10 cellular contexts compared by ENCODE assay signal in the genomic region with DNA sequence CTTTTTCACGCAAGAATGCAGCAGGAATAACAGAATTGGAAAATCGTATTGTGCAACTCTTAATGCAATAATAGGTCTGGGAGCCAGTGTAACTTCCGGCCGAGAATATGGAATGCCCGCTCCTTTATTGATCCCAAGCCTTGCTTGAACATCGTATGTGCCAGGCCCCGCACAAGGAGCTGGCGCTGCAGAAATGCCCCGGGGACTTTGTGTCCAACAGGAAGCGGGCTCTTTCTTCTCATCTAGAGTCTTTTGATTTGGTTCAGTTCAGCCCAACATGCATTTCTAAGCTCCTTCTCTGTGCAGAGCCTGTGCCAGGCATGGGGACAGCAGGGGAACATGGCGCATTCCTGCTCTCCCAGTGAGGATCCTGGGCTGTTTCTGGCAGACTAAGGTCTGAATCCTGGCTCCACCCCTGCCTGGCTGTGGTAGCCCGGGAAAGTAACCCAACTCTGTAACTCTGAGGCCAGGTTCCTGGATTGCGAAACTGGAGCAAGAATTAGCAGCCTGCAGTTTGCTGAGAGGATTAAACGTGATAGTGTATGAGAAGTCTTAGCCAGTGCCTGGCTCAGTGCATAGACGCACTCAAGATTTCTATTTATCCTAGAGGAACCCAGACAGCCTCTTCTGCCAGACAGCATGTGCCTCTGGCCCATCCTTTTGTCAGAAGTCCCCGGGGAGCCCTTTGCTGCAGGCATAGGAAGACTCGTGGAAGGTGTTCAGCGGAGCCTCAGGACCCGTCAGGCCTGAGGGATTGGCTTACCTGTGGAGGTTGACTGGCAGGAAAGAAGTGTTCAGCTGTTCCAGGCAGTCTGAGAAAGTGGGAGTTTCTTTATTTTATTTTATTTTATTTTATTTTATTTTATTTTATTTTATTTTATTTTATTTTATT. TPM values are rescaled to one million over a fixed set of nuclear protein-coding genes. Genes with fewer than 3 reads are reported as not detected.
DNase-seq lines count a peak whose midpoint lies in the region; ATAC-seq, FAIRE-seq and TF ChIP-seq lines count a peak whose summit lies in the region.
"Had no signal": no experiment of that assay in that cellular context is flagged by ENCODE, and none has a peak within 500 bp of the region (broad histone marks: within the 10 kb centered on the region; RNA-seq: fewer than 3 reads in every experiment).

No MANE protein-coding gene starts in this region.

- no peaks in the 10 kb centered on the region for H3K36me3 ChIP-seq in BLaER1 treated with 17β-estradiol and CSF1 and Interleukin-3, amounts not matched to agents 10 nM and 100 nM
- no peaks in the 10 kb centered on the region for H3K36me3 ChIP-seq in H1 (ENCODE audit: control insufficient read depth in 2 of 4, insufficient read depth in 4 of 4, low read length in 3 of 4)

- peak overlapping the region in 10 of 11 experiments; percentile 7 to 74 (median 58); a peak in 17 of 22 replicates for H3K4me2 ChIP-seq in BLaER1 treated with 17β-estradiol and CSF1 and Interleukin-3, amounts not matched to agents 10 nM and 100 nM
- no peak overlapping the region; a peak in 1 of 4 replicates for H3K4me2 ChIP-seq in H1 (ENCODE audit: insufficient read depth in 1 of 2, low read depth in 2 of 2, low read length in 2 of 2)

- no peaks in the 10 kb centered on the region for H3K27me3 Mint-ChIP-seq in stimulated activated memory B cell treated with anti-CD40 and anti-IgM and Interleukin-4, amounts not matched to agents 10 μg/mL and 1 μg/mL and 100 μg/mL, for 72 hours
- no peaks in the 10 kb centered on the region for H3K27me3 Mint-ChIP-seq in stimulated activated naive B cell treated with anti-CD40 and anti-IgM and Interleukin-4, amounts not matched to agents 10 μg/mL and 1 μg/mL and 100 μg/mL, for 72 hours
- H3K27me3 Mint-ChIP-seq in natural killer cell treated with Interleukin-12 subunit alpha and Interleukin-12 subunit beta and Interleukin-15 and Interleukin-18, amount 100 ng/mL, for 72 hours = no peaks in the 10 kb centered on the region

- H3K4me1 ChIP-seq in BLaER1 treated with 17β-estradiol and CSF1 and Interleukin-3, amounts not matched to agents 10 nM and 100 nM = peaks cover 0 to 29% (median 16%) of the 10 kb centered on the region in 10 experiments; a peak in 18 of 20 replicates
- H3K4me1 ChIP-seq in H1 (replicated peaks in 1 of 4; ENCODE audit: control insufficient read depth in 3 of 4, insufficient read depth in 4 of 4, low read length in 3 of 4) = no peaks in the 10 kb centered on the region; a peak in 2 of 7 replicates

- H3K14ac ChIP-seq in H1 (ENCODE audit: insufficient read length) = no peak overlapping the region

- in situ Hi-C loops in G401 (cut with HindIII; ENCODE audit: low sequenced_read_pairs) = no loop called here

- H3K9me3 Mint-ChIP-seq in stimulated activated memory B cell treated with anti-CD40 and anti-IgM and Interleukin-4, amounts not matched to agents 10 μg/mL and 1 μg/mL and 100 μg/mL, for 72 hours = no peaks in the 10 kb centered on the region
- H3K9me3 Mint-ChIP-seq in stimulated activated naive B cell treated with anti-CD40 and anti-IgM and Interleukin-4, amounts not matched to agents 10 μg/mL and 1 μg/mL and 100 μg/mL, for 72 hours = no peaks in the 10 kb centered on the region
- no peaks in the 10 kb centered on the region for H3K9me3 Mint-ChIP-seq in natural killer cell treated with Interleukin-12 subunit alpha and Interleukin-12 subunit beta and Interleukin-15 and Interleukin-18, amount 100 ng/mL, for 72 hours
- H3K9me3 Mint-ChIP-seq: central memory CD8-positive, alpha-beta T cell had no signal

- no peak for TF ChIP-seq EP300 in H1 (IDR thresholded peaks at IDR 0.05; ENCODE audit: borderline replicate concordance in 1 of 2, low read depth in 2 of 2, low read length in 2 of 2)

- no peak for TF ChIP-seq RAD21 in H1 (IDR thresholded peaks at IDR 0.05 in 1 of 2, conservative IDR thresholded peaks at IDR 0.05 in 1 of 2; ENCODE audit: low read depth in 2 of 2, low read length in 2 of 2)

- H4K91ac ChIP-seq in H1 (replicated peaks; ENCODE audit: insufficient read length, low read length) = no peak overlapping the region

- H3K27ac ChIP-seq in BLaER1 treated with 17β-estradiol and CSF1 and Interleukin-3, amounts not matched to agents 10 nM and 100 nM = no peak overlapping the region
- H3K27ac ChIP-seq in H1 (ENCODE audit: low read depth, low read length) = no peak overlapping the region

- H3K9me3 ChIP-seq in BLaER1 treated with 17β-estradiol and CSF1 and Interleukin-3, amounts not matched to agents 10 nM and 100 nM (replicated peaks in 1 of 11) = no peaks in the 10 kb centered on the region
- H3K9me3 ChIP-seq in H1 (ENCODE audit: insufficient read depth in 2 of 2, low read depth in 1 of 2, low read length in 1 of 2) = no peaks in the 10 kb centered on the region

- no peaks in the 10 kb centered on the region for H3K79me2 ChIP-seq in H1 (ENCODE audit: control insufficient read depth in 1 of 2, insufficient read depth in 2 of 2, low read length in 2 of 2)

- no peak overlapping the region for H2AK5ac ChIP-seq in H1 (ENCODE audit: low read depth, low read length)

- no peaks in the 10 kb centered on the region for H3K27me3 ChIP-seq in BLaER1 treated with 17β-estradiol and CSF1 and Interleukin-3, amounts not matched to agents 10 nM and 100 nM
- H3K27me3 ChIP-seq in H1 (replicated peaks in 1 of 4; ENCODE audit: control insufficient read depth in 3 of 4, extremely low read depth in 1 of 4, insufficient read depth in 3 of 4, low read length in 3 of 4) = no peaks in the 10 kb centered on the region

- H3K4me1 Mint-ChIP-seq in stimulated activated memory B cell treated with anti-CD40 and anti-IgM and Interleukin-4, amounts not matched to agents 10 μg/mL and 1 μg/mL and 100 μg/mL, for 72 hours = no peaks in the 10 kb centered on the region
- no peaks in the 10 kb centered on the region for H3K4me1 Mint-ChIP-seq in stimulated activated naive B cell treated with anti-CD40 and anti-IgM and Interleukin-4, amounts not matched to agents 10 μg/mL and 1 μg/mL and 100 μg/mL, for 72 hours
- H3K4me1 Mint-ChIP-seq in natural killer cell treated with Interleukin-12 subunit alpha and Interleukin-12 subunit beta and Interleukin-15 and Interleukin-18, amount 100 ng/mL, for 72 hours (ENCODE audit: low read depth in 2 of 2) = peaks cover 0 to 4% of the 10 kb centered on the region in 2 donors
- H3K4me1 Mint-ChIP-seq: central memory CD8-positive, alpha-beta T cell had no signal

- 0 out of 2 replicates have a peak overlapping the region, but pooled peaks have one; percentile 15 for H2AFZ ChIP-seq in H1 (ENCODE audit: low read length)

- no peak for TF ChIP-seq POLR2A in H1 (IDR thresholded peaks at IDR 0.05; ENCODE audit: control extremely low read depth in 1 of 2, low read depth in 2 of 2, low read length in 2 of 2)

- H2BK12ac ChIP-seq in H1 (ENCODE audit: low read depth, low read length) = no peak overlapping the region

- H3K4me3 Mint-ChIP-seq in stimulated activated memory B cell treated with anti-CD40 and anti-IgM and Interleukin-4, amounts not matched to agents 10 μg/mL and 1 μg/mL and 100 μg/mL, for 72 hours = no peak overlapping the region
- H3K4me3 Mint-ChIP-seq in stimulated activated naive B cell treated with anti-CD40 and anti-IgM and Interleukin-4, amounts not matched to agents 10 μg/mL and 1 μg/mL and 100 μg/mL, for 72 hours = no peak overlapping the region
- no peak overlapping the region for H3K4me3 Mint-ChIP-seq in natural killer cell treated with Interleukin-12 subunit alpha and Interleukin-12 subunit beta and Interleukin-15 and Interleukin-18, amount 100 ng/mL, for 72 hours
- H3K4me3 Mint-ChIP-seq: central memory CD8-positive, alpha-beta T cell had no signal

- H3K9ac ChIP-seq in BLaER1 treated with 17β-estradiol and CSF1 and Interleukin-3, amounts not matched to agents 10 nM and 100 nM = peak overlapping the region in 2 of 11 experiments; percentile 5 to 24; a peak in 1 of 22 replicates
- H3K9ac ChIP-seq in H1 (replicated peaks in 1 of 4; ENCODE audit: extremely low read depth in 1 of 4, low read depth in 3 of 4, low read length in 3 of 4) = no peak overlapping the region

- no peak overlapping the region for H3K56ac ChIP-seq in H1 (replicated peaks; ENCODE audit: insufficient read length, low read depth, low read length)

- no peak overlapping the region for H3K23ac ChIP-seq in H1 (ENCODE audit: insufficient read length)

- H3K23me2 ChIP-seq in H1 (ENCODE audit: low read depth, low read length) = no peaks in the 10 kb centered on the region; the same call in 1 of the 2 replicates

- H3K18ac ChIP-seq in H1 (ENCODE audit: extremely low read depth, low read length) = no peak overlapping the region

- H2BK20ac ChIP-seq in H1 (ENCODE audit: low read length) = 0 out of 2 replicates have a peak overlapping the region, but pooled peaks have one; percentile 3

- H4K20me1 ChIP-seq in BLaER1 treated with 17β-estradiol and CSF1 and Interleukin-3, amounts not matched to agents 10 nM and 100 nM = no peaks in the 10 kb centered on the region
- no peaks in the 10 kb centered on the region for H4K20me1 ChIP-seq in H1 (replicated peaks in 1 of 2; ENCODE audit: control insufficient read depth in 1 of 2, insufficient read depth in 2 of 2, low read length in 2 of 2)

- no peak overlapping the region for H2BK5ac ChIP-seq in H1 (ENCODE audit: low read depth, low read length)

- POLR2A ChIA-PET in H1 (lab: Charles Lee; ENCODE audit: partially characterized antibody) = interaction anchor here (1.0 to 1.5 kb wide), 4 partner anchors 8 to 211 kb away, joined by 3 to 4 read pairs (median 4); no protein-coding TSS in a partner anchor

- no peak overlapping the region for H4K8ac ChIP-seq in H1 (ENCODE audit: extremely low read depth, insufficient read depth, low read length)

- no peak overlapping the region for H2BK120ac ChIP-seq in H1 (replicated peaks; ENCODE audit: low read depth, low read length)

- peak overlapping the region; percentile 88; the same call in 1 of the 2 replicates for H2BK15ac ChIP-seq in H1 (ENCODE audit: low read length)

- DNase-seq in NCI-H2107 (lab: John Stamatoyannopoulos, UW) (peak; percentile 32), H1 (ENCODE audit: low read depth in 1 of 2, low spot score in 2 of 2) (peak in 1 of 2 experiments; percentile 66), myocyte (ENCODE audit: low read depth) (peak; percentile 49), G401 (ENCODE audit: low spot score) (no peak)
- DNase-seq in stimulated activated naive B cell treated with anti-CD40 and anti-IgM and Interleukin-4, amounts not matched to agents 10 μg/mL and 1 μg/mL and 100 μg/mL, for 72 hours = no peak
- no peak for DNase-seq in natural killer cell treated with Interleukin-12 subunit alpha and Interleukin-12 subunit beta and Interleukin-15 and Interleukin-18, amount 100 ng/mL, for 72 hours (ENCODE audit: low spot score)
- DNase-seq: NCI-H1930 had no signal

- no peak for ATAC-seq in stimulated activated memory B cell treated with anti-CD40 and anti-IgM and Interleukin-4, amounts not matched to agents 10 μg/mL and 1 μg/mL and 100 μg/mL, for 72 hours
- ATAC-seq in stimulated activated naive B cell treated with anti-CD40 and anti-IgM and Interleukin-4, amounts not matched to agents 10 μg/mL and 1 μg/mL and 100 μg/mL, for 72 hours (replicated peaks) = no peak
- ATAC-seq in natural killer cell treated with Interleukin-12 subunit alpha and Interleukin-12 subunit beta and Interleukin-15 and Interleukin-18, amount 100 ng/mL, for 72 hours = no peak

- no peak overlapping the region for H3K27ac Mint-ChIP-seq in stimulated activated memory B cell treated with anti-CD40 and anti-IgM and Interleukin-4, amounts not matched to agents 10 μg/mL and 1 μg/mL and 100 μg/mL, for 72 hours
- H3K27ac Mint-ChIP-seq in stimulated activated naive B cell treated with anti-CD40 and anti-IgM and Interleukin-4, amounts not matched to agents 10 μg/mL and 1 μg/mL and 100 μg/mL, for 72 hours = no peak overlapping the region
- H3K27ac Mint-ChIP-seq in natural killer cell treated with Interleukin-12 subunit alpha and Interleukin-12 subunit beta and Interleukin-15 and Interleukin-18, amount 100 ng/mL, for 72 hours = no peak overlapping the region

- no peak overlapping the region for H3K4ac ChIP-seq in H1 (replicated peaks; ENCODE audit: insufficient read length, low read depth, low read length)

- no peak overlapping the region for H3K4me3 ChIP-seq in BLaER1 treated with 17β-estradiol and CSF1 and Interleukin-3, amounts not matched to agents 10 nM and 100 nM
- H3K4me3 ChIP-seq in H1 (ENCODE audit: extremely low read depth in 1 of 4, insufficient read depth in 2 of 4, low read depth in 3 of 4, low read length in 4 of 4) = no peak overlapping the region

- no peaks in the 10 kb centered on the region; the same call in 1 of the 2 replicates for H3K79me1 ChIP-seq in H1 (ENCODE audit: low read depth, low read length)

- CTCF ChIA-PET in H1 (lab: Charles Lee; ENCODE audit: partially characterized antibody) = interaction anchor here (0.7 to 2.8 kb wide), 12 partner anchors 9 to 33 kb away, joined by 3 to 16 read pairs (median 4); no protein-coding TSS in a partner anchor

- FAIRE-seq in H1 (lab: Jason Lieb, UNC) = peak; percentile 52

- WGBS in H1 (ENCODE audit: extremely low coverage in 1 of 2, insufficient coverage in 1 of 2, insufficient read length in 1 of 2, insufficient replicate concordance in 2 of 2, low coverage in 1 of 2, low lambda C conversion rate in 2 of 2, missing lambda C conversion rate in 1 of 2), 2 experiments = 76% methylated on average over 18 of the region's 19 CpGs; no CpG with 5 or more reads in 1 of the 2 experiments

- H3K36me3 Mint-ChIP-seq in stimulated activated memory B cell treated with anti-CD40 and anti-IgM and Interleukin-4, amounts not matched to agents 10 μg/mL and 1 μg/mL and 100 μg/mL, for 72 hours = no peaks in the 10 kb centered on the region
- no peaks in the 10 kb centered on the region for H3K36me3 Mint-ChIP-seq in stimulated activated naive B cell treated with anti-CD40 and anti-IgM and Interleukin-4, amounts not matched to agents 10 μg/mL and 1 μg/mL and 100 μg/mL, for 72 hours
- no peaks in the 10 kb centered on the region for H3K36me3 Mint-ChIP-seq in natural killer cell treated with Interleukin-12 subunit alpha and Interleukin-12 subunit beta and Interleukin-15 and Interleukin-18, amount 100 ng/mL, for 72 hours

- H4K5ac ChIP-seq in H1 (ENCODE audit: insufficient read length, low read depth, low read length) = no peak overlapping the region

- no peak for TF ChIP-seq CTCF in H1 (IDR thresholded peaks at IDR 0.05; ENCODE audit: control extremely low read depth in 1 of 3, insufficient read depth in 1 of 3, low read depth in 1 of 3, low read length in 3 of 3)

RNA-seq across cellular contexts. Expression of gene CDCP2, which starts 1.0 kb away (rescaled TPM):
- not detected in 2 replicates for total RNA-seq in H1 (2021; fragmentation: NEBNext Ultra II Directional; extraction: Animal tissue kit (Norgen Biotek cat#: 25700))
- not detected in 2 replicates for polyA plus RNA-seq in H1 (2011; rRNA removed)
- polyA plus RNA-seq in H1 (2011; cell fraction: cytosol; rRNA removed) = not detected
- 0.04 TPM for polyA plus RNA-seq in H1 (2011; cell fraction: nucleus; rRNA removed)
- not detected in 4 replicates for polyA plus RNA-seq in H1 (2012, experiment 1 of 2)
- not detected for polyA plus RNA-seq in H1 (2012, experiment 2 of 2)
- not detected for polyA plus RNA-seq in H1 (2013, experiment 1 of 2)
- polyA plus RNA-seq in H1 (2013, experiment 2 of 2) = not detected
- 0.19 TPM in 1 of 2 replicates, not detected in the other for polyA minus RNA-seq in H1 (2011; rRNA and poly(A)+ RNA removed)
- not detected for polyA minus RNA-seq in H1 (2011; cell fraction: cytosol; rRNA and poly(A)+ RNA removed)
- not detected for polyA minus RNA-seq in H1 (2011; cell fraction: nucleus; rRNA and poly(A)+ RNA removed)
- not detected in 2 replicates for total RNA-seq in myocyte
- polyA plus RNA-seq in myocyte (2012) = not detected
- total RNA-seq in natural killer cell treated with Interleukin-12 subunit alpha and Interleukin-12 subunit beta and Interleukin-15 and Interleukin-18, amount 100 ng/mL, for 72 hours = not detected
- total RNA-seq in G401 (2014; rRNA removed; shearing (Covaris generic)) = not detected in 2 replicates

RNA-seq across cellular contexts. Expression of gene CYB5RL, which starts 46.0 kb away (rescaled TPM):
- 14.1 and 15.1 TPM in 2 replicates for total RNA-seq in H1 (2021; fragmentation: NEBNext Ultra II Directional; extraction: Animal tissue kit (Norgen Biotek cat#: 25700))
- 13.2 and 14.8 TPM in 2 replicates for polyA plus RNA-seq in H1 (2011; rRNA removed)
- 15.9 TPM for polyA plus RNA-seq in H1 (2011; cell fraction: cytosol; rRNA removed)
- polyA plus RNA-seq in H1 (2011; cell fraction: nucleus; rRNA removed) = 17.3 TPM
- 10.0 to 12.0 TPM (median 10.7 TPM) in 4 replicates for polyA plus RNA-seq in H1 (2012, experiment 1 of 2)
- 7.0 TPM for polyA plus RNA-seq in H1 (2012, experiment 2 of 2)
- polyA plus RNA-seq in H1 (2013, experiment 1 of 2) = 8.2 TPM
- polyA plus RNA-seq in H1 (2013, experiment 2 of 2) = 8.5 TPM
- 18.8 and 22.4 TPM in 2 replicates for polyA minus RNA-seq in H1 (2011; rRNA and poly(A)+ RNA removed)
- 5.1 TPM for polyA minus RNA-seq in H1 (2011; cell fraction: cytosol; rRNA and poly(A)+ RNA removed)
- 14.9 TPM for polyA minus RNA-seq in H1 (2011; cell fraction: nucleus; rRNA and poly(A)+ RNA removed)
- 7.2 TPM in 2 replicates for total RNA-seq in myocyte
- polyA plus RNA-seq in myocyte (2012) = 7.5 TPM
- total RNA-seq in natural killer cell treated with Interleukin-12 subunit alpha and Interleukin-12 subunit beta and Interleukin-15 and Interleukin-18, amount 100 ng/mL, for 72 hours = 10 to 100 TPM in 1 of 2 donors, 1 to 10 TPM in 1; 7.1 to 12.0 TPM
- 5.5 and 6.2 TPM in 2 replicates for total RNA-seq in G401 (2014; rRNA removed; shearing (Covaris generic))

RNA-seq across cellular contexts. Expression of gene MRPL37, which starts 46.2 kb away (rescaled TPM):
- 126 and 129 TPM in 2 replicates for total RNA-seq in H1 (2021; fragmentation: NEBNext Ultra II Directional; extraction: Animal tissue kit (Norgen Biotek cat#: 25700))
- polyA plus RNA-seq in H1 (2011; rRNA removed) = 45.5 and 66.6 TPM in 2 replicates
- polyA plus RNA-seq in H1 (2011; cell fraction: cytosol; rRNA removed) = 50.6 TPM
- polyA plus RNA-seq in H1 (2011; cell fraction: nucleus; rRNA removed) = 44.3 TPM
- polyA plus RNA-seq in H1 (2012, experiment 1 of 2) = 139 to 155 TPM (median 151 TPM) in 4 replicates
- polyA plus RNA-seq in H1 (2012, experiment 2 of 2) = 260 TPM
- polyA plus RNA-seq in H1 (2013, experiment 1 of 2) = 113 TPM
- polyA plus RNA-seq in H1 (2013, experiment 2 of 2) = 115 TPM
- 36.0 and 42.4 TPM in 2 replicates for polyA minus RNA-seq in H1 (2011; rRNA and poly(A)+ RNA removed)
- polyA minus RNA-seq in H1 (2011; cell fraction: cytosol; rRNA and poly(A)+ RNA removed) = 23.6 TPM
- 26.2 TPM for polyA minus RNA-seq in H1 (2011; cell fraction: nucleus; rRNA and poly(A)+ RNA removed)
- 96.3 and 112 TPM in 2 replicates for total RNA-seq in myocyte
- polyA plus RNA-seq in myocyte (2012) = 111 TPM
- 100 to 1,000 TPM; 109 to 158 TPM for total RNA-seq in natural killer cell treated with Interleukin-12 subunit alpha and Interleukin-12 subunit beta and Interleukin-15 and Interleukin-18, amount 100 ng/mL, for 72 hours
- total RNA-seq in G401 (2014; rRNA removed; shearing (Covaris generic)) = 190 and 218 TPM in 2 replicates

Comparison
In these comparisons a context has a peak if more than half of its experiments do, and no peak if none do; other contexts are left out.
1. H3K4me2 ChIP-seq: peak in BLaER1 treated with 17β-estradiol and CSF1 and Interleukin-3, amounts not matched to agents 10 nM and 100 nM (10 of 11); none in H1 (0 of 2).
2. DNase-seq: peak in NCI-H2107 (single experiment) and myocyte (single experiment); none in stimulated activated naive B cell treated with anti-CD40 and anti-IgM and Interleukin-4, amounts not matched to agents 10 μg/mL and 1 μg/mL and 100 μg/mL, for 72 hours (single experiment), natural killer cell treated with Interleukin-12 subunit alpha and Interleukin-12 subunit beta and Interleukin-15 and Interleukin-18, amount 100 ng/mL, for 72 hours (single experiment) and G401 (single experiment).